Comparison of ENCODE assay signal across 8 cellular contexts in the genomic region with DNA sequence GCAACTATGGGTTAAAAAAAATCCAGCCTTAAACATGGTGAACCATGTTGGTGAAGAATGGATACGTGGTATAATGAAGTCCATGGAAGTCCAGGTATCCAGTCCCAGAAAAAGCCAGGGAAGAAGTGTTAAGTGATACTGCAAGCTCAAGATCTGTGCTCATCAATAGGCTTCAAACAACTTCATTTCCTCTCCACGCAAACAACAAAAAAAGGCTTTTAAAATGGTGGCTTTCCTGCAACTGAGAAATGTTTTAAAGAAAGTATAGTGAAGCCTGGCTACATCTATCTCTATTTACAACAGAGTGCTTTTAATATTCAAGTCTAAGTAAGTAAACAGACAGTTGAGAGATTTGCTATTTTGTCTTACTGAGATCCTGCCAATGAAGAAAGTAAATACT. TPM values are rescaled to one million over a fixed set of nuclear protein-coding genes. Genes with fewer than 3 reads are reported as not detected.
DNase-seq lines count a peak whose midpoint lies in the region; ATAC-seq, FAIRE-seq and TF ChIP-seq lines count a peak whose summit lies in the region.

No MANE protein-coding gene starts in this region.

- TF ChIP-seq EP300 in GM12878 (IDR thresholded peaks at IDR 0.05; ENCODE audit: borderline replicate concordance in 1 of 2, control insufficient read depth in 1 of 2, low read depth in 2 of 2, low read length in 2 of 2), result no peak

- in situ Hi-C loops in GM12878 (cut with MboI), result no loop called here

- peak overlapping the region; percentile 88 for H3K4me3 Mint-ChIP-seq in stimulated activated naive CD8-positive, alpha-beta T cell treated with anti-CD3 and anti-CD28 coated beads, Interleukin-15, Interleukin-2, amounts not matched to agents 100 ng/mL and 50 ng/mL, for 24 hours
- H3K4me3 Mint-ChIP-seq in memory B cell, result peak overlapping the region; percentile 44

- peak overlapping the region; percentile 43 for H2AFZ ChIP-seq in GM12878 (ENCODE audit: control insufficient read depth, low read depth, low read length)

- TF ChIP-seq POLR2A in GM12878 (IDR thresholded peaks at IDR 0.05; ENCODE audit: low read depth, low read length), result no peak

- TF ChIP-seq RAD21 in GM12878 (IDR thresholded peaks at IDR 0.05; ENCODE audit: insufficient read depth, low read depth, low read length), result no peak

- H3K9me3 Mint-ChIP-seq in stimulated activated naive CD8-positive, alpha-beta T cell treated with anti-CD3 and anti-CD28 coated beads, Interleukin-15, Interleukin-2, amounts not matched to agents 100 ng/mL and 50 ng/mL, for 24 hours, result no peaks in the 10 kb centered on the region
- H3K9me3 Mint-ChIP-seq in memory B cell, result no peaks in the 10 kb centered on the region

- intact Hi-C loops in GM12878 (cut with micrococcal nuclease; ENCODE audit: unreplicated experiment), result loop anchor here (10.0 kb wide), 1 partner anchor 1390 kb away; a partner anchor contains a TSS

- 38% methylated on average over 2 of the region's 2 CpGs for WGBS in GM12878 (ENCODE audit: insufficient coverage, insufficient replicate concordance, low lambda C conversion rate, missing lambda C conversion rate)

- H3K27ac Mint-ChIP-seq in stimulated activated naive CD8-positive, alpha-beta T cell treated with anti-CD3 and anti-CD28 coated beads, Interleukin-15, Interleukin-2, amounts not matched to agents 100 ng/mL and 50 ng/mL, for 24 hours, result peak overlapping the region; percentile 90
- H3K27ac Mint-ChIP-seq in memory B cell, result peak overlapping the region; percentile 73

- no peak for FAIRE-seq in GM12878 (lab: Jason Lieb, UNC)

- SMC1A ChIA-PET in GM12878 (lab: Charles Lee; ENCODE audit: uncharacterized antibody, unreplicated experiment), result interaction anchor here (0.9 to 1.6 kb wide), 6 partner anchors 7 to 555 kb away, joined by 3 to 5 read pairs (median 4); no protein-coding TSS in a partner anchor

- H3K4me1 ChIP-seq in GM12878 (ENCODE audit: control insufficient read depth, insufficient read depth, low read length), result peaks cover 4% of the 10 kb centered on the region

- H3K4me1 Mint-ChIP-seq in stimulated activated naive CD8-positive, alpha-beta T cell treated with anti-CD3 and anti-CD28 coated beads, Interleukin-15, Interleukin-2, amounts not matched to agents 100 ng/mL and 50 ng/mL, for 24 hours (ENCODE audit: low read depth), result peaks cover 51% of the 10 kb centered on the region
- H3K4me1 Mint-ChIP-seq in memory B cell, result peaks cover 26% of the 10 kb centered on the region

- H3K27me3 Mint-ChIP-seq in stimulated activated naive CD8-positive, alpha-beta T cell treated with anti-CD3 and anti-CD28 coated beads, Interleukin-15, Interleukin-2, amounts not matched to agents 100 ng/mL and 50 ng/mL, for 24 hours, result no peaks in the 10 kb centered on the region
- no peaks in the 10 kb centered on the region for H3K27me3 Mint-ChIP-seq in memory B cell

- CTCF ChIA-PET in GM12878 (lab: Yijun Ruan, JAX), result interaction anchor here (0.9 to 2.2 kb wide), 7 partner anchors 11 to 28 kb away, joined by 3 to 15 read pairs (median 3); no protein-coding TSS in a partner anchor

- peak overlapping the region; percentile 87 for H3K4me2 ChIP-seq in GM12878 (ENCODE audit: control insufficient read depth, insufficient read depth)

- peak overlapping the region; percentile 85 for H3K4me3 ChIP-seq in GM12878

- no peaks in the 10 kb centered on the region for H4K20me1 ChIP-seq in GM12878 (ENCODE audit: control insufficient read depth, insufficient read depth)

- TF ChIP-seq CTCF in GM12878 (IDR thresholded peaks at IDR 0.05 in 2 of 3, conservative IDR thresholded peaks at IDR 0.05 in 1 of 3; ENCODE audit: control insufficient read depth in 2 of 3, extremely low read depth in 1 of 3, insufficient read depth in 1 of 3, low read depth in 3 of 3, low read length in 3 of 3), result no peak

- peak overlapping the region; percentile 43 for H3K27ac ChIP-seq in GM12878 (ENCODE audit: control insufficient read depth, insufficient read depth)

- no peaks in the 10 kb centered on the region; a peak in 1 of 4 replicates for H3K36me3 ChIP-seq in GM12878 (ENCODE audit: control insufficient read depth in 2 of 2, insufficient read depth in 2 of 2, low read length in 1 of 2)

- POLR2A ChIA-PET in GM12878 (lab: Charles Lee), result interaction anchor here (1.6 kb wide), 1 partner anchor 17 kb away, joined by 4 read pairs; no protein-coding TSS in a partner anchor

- H3K9me3 ChIP-seq in GM12878 (replicated peaks; ENCODE audit: control insufficient read depth, insufficient read depth, low read length), result no peaks in the 10 kb centered on the region

- RAD21 ChIA-PET in GM12878 (lab: Charles Lee; ENCODE audit: unreplicated experiment), result interaction anchor here (1.0 to 1.6 kb wide), 3 partner anchors 13 to 40 kb away, joined by 3 to 4 read pairs (median 4); no protein-coding TSS in a partner anchor

- no peaks in the 10 kb centered on the region for H3K27me3 ChIP-seq in GM12878 (replicated peaks in 1 of 2; ENCODE audit: control insufficient read depth in 2 of 2, insufficient read depth in 2 of 2, low read length in 1 of 2)

- H3K9ac ChIP-seq in GM12878 (ENCODE audit: control insufficient read depth, insufficient read depth, low read length), result peak overlapping the region; percentile 79; the same call in 1 of the 2 replicates

- no peak for DNase-seq in stimulated activated naive CD8-positive, alpha-beta T cell treated with anti-CD3 and anti-CD28 coated beads, Interleukin-15, Interleukin-2, amounts not matched to agents 100 U/mL and 50 U/mL, for 24 hours
- no peak for DNase-seq in GM12878 (ENCODE audit: low read depth, low spot score)
- DNase-seq in memory B cell (ENCODE audit: low spot score in 2 of 2), result no peak
- DNase-seq in NOMO-1 (lab: John Stamatoyannopoulos, UW; ENCODE audit: unreplicated experiment in 2 of 2), result no peak
- DNase-seq in NOMO-1 treated with dmso at 0.1 percent for 144 hours (lab: John Stamatoyannopoulos, UW; ENCODE audit: unreplicated experiment), result no peak
- no peak for DNase-seq in HuH-7.5 (ENCODE audit: low spot score)

- BruUV-seq in GM12878 (replicated peaks; lab: Mats Ljungman, UMichigan), result no TSS peak

- peaks cover 37% of the 10 kb centered on the region for H3K79me2 ChIP-seq in GM12878 (ENCODE audit: control insufficient read depth, insufficient read depth, low read length)

- ATAC-seq in stimulated activated naive CD8-positive, alpha-beta T cell treated with anti-CD3 and anti-CD28 coated beads, Interleukin-15, Interleukin-2, amounts not matched to agents 100 U/mL and 50 U/mL, for 24 hours, result no peak
- ATAC-seq in GM12878, result no peak
- ATAC-seq in memory B cell (ENCODE audit: low read depth), result no peak
- no peak for ATAC-seq in HG03439 (IDR thresholded peaks at IDR 0.05; ENCODE audit: unreplicated experiment)

- H3K36me3 Mint-ChIP-seq in stimulated activated naive CD8-positive, alpha-beta T cell treated with anti-CD3 and anti-CD28 coated beads, Interleukin-15, Interleukin-2, amounts not matched to agents 100 ng/mL and 50 ng/mL, for 24 hours (ENCODE audit: low read depth), result peaks cover 14% of the 10 kb centered on the region
- H3K36me3 Mint-ChIP-seq in memory B cell, result no peaks in the 10 kb centered on the region

TF ChIP-seq in GM12878, 131 proteins besides CTCF, POLR2A, EP300 and RAD21:
- TF ChIP-seq, protein P1, sequence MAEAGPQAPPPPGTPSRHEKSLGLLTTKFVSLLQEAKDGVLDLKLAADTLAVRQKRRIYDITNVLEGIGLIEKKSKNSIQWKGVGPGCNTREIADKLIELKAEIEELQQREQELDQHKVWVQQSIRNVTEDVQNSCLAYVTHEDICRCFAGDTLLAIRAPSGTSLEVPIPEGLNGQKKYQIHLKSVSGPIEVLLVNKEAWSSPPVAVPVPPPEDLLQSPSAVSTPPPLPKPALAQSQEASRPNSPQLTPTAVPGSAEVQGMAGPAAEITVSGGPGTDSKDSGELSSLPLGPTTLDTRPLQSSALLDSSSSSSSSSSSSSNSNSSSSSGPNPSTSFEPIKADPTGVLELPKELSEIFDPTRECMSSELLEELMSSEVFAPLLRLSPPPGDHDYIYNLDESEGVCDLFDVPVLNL (IDR thresholded peaks at IDR 0.05; ENCODE audit: low read depth, low read length), result no peak
- 0 out of 2 replicates have a peak, but pooled peaks have one; percentile 38 for TF ChIP-seq YY1 (IDR thresholded peaks at IDR 0.05; ENCODE audit: low read depth, low read length)

RNA-seq across cellular contexts. Expression of a gene that starts 1.6 kb away (rescaled TPM):
- 77.1 and 97.6 TPM in 2 replicates for total RNA-seq in GM12878 (2013; cell fraction: nucleolus; rRNA removed)
- total RNA-seq in GM12878 (2014; rRNA removed) (11.7 and 14.8 TPM in 2 replicates), GM12878 (2014; rRNA removed; fragmentation: Illumina TruSeq; extraction: Trizol) (13.8 and 16.0 TPM in 2 replicates), GM12878 (2021) (15.7 and 16.0 TPM in 2 replicates)
- polyA plus RNA-seq in GM12878 (2011; ENCODE audit: low read depth), result 4.3 TPM
- polyA plus RNA-seq in GM12878 (2011; rRNA removed) (23.3 and 32.6 TPM in 2 replicates), GM12878 (2014; fragmentation: Illumina TruSeq; extraction: Trizol) (12.8 and 13.2 TPM in 2 replicates), GM12878 (2014; fragmentation: Nextera tagmentation; extraction: Ambion mirVana) (1 to 10 TPM; 1.2 to 2.3 TPM), GM12878 (2014; rRNA removed) (7.0 and 9.1 TPM in 2 replicates), GM12878 (2016; fragmentation: Nextera tagmentation; extraction: Ambion mirVana) (1 to 10 TPM in 1 of 2 experiments, under 1 TPM in 1; 0.91 to 7.4 TPM)
- 8.9 and 12.3 TPM in 2 replicates for polyA plus RNA-seq in GM12878 (2011; cell fraction: cytosol; rRNA removed)
- 21.9 and 27.9 TPM in 2 replicates for polyA plus RNA-seq in GM12878 (2011; cell fraction: nucleus; rRNA removed)
- 8.6 and 9.0 TPM in 2 replicates for polyA plus RNA-seq in GM12878 (2012)
- 26.3 and 40.0 TPM in 2 replicates for polyA minus RNA-seq in GM12878 (2011; rRNA and poly(A)+ RNA removed)
- polyA minus RNA-seq in GM12878 (2011; cell fraction: cytosol; rRNA and poly(A)+ RNA removed), result 4.2 and 6.3 TPM in 2 replicates
- polyA minus RNA-seq in GM12878 (2011; cell fraction: nucleus; rRNA and poly(A)+ RNA removed), result 28.5 and 41.0 TPM in 2 replicates
